ENCODE assay signal across 8 cellular contexts in genomic region chr2:60548844-60549243, GRCh38. TPM values are rescaled to one million over a fixed set of nuclear protein-coding genes. Genes with fewer than 3 reads are reported as not detected.
DNase-seq lines count a peak whose midpoint lies in the region; TF ChIP-seq lines count a peak whose summit lies in the region.

No MANE protein-coding gene starts in this region.

- H3K18ac ChIP-seq in H9 (ENCODE audit: insufficient read length, low read depth, low read length), result no peak overlapping the region
- peak overlapping the region; percentile 94 for H3K18ac ChIP-seq in mesendoderm (ENCODE audit: low read length)

- H3K79me1 ChIP-seq in H9 (ENCODE audit: insufficient read depth, low read depth, low read length, poor library complexity, severe bottlenecking), result peaks cover 2% of the 10 kb centered on the region
- H3K79me1 ChIP-seq in mesendoderm (ENCODE audit: low read length), result peaks cover 8% of the 10 kb centered on the region

- H3K9me3 ChIP-seq in A673 (ENCODE audit: low read depth, low read length, poor library complexity, severe bottlenecking), result no peaks in the 10 kb centered on the region
- H3K9me3 ChIP-seq in H9 (ENCODE audit: control insufficient read depth, low read depth, low read length), result no peaks in the 10 kb centered on the region
- no peaks in the 10 kb centered on the region for H3K9me3 ChIP-seq in tibial nerve

- H3K23ac ChIP-seq in H9 (ENCODE audit: insufficient read length, low read depth, low read length), result no peak overlapping the region
- no peak overlapping the region for H3K23ac ChIP-seq in mesendoderm (ENCODE audit: low read length)

- H2AFZ ChIP-seq in H9 (ENCODE audit: low read length), result no peak overlapping the region

- intact Hi-C loops in A673 (cut with micrococcal nuclease; ENCODE audit: unreplicated experiment), result no loop called here

- no peak overlapping the region for H4K5ac ChIP-seq in H9 (ENCODE audit: insufficient read length, low read depth, low read length)
- H4K5ac ChIP-seq in mesendoderm (ENCODE audit: low read length), result no peak overlapping the region

- H3K4me3 Mint-ChIP-seq in H9, result peak overlapping the region; percentile 95

- no peak overlapping the region for H4K91ac ChIP-seq in H9 (ENCODE audit: insufficient read length, low read depth, low read length)

- H2BK5ac ChIP-seq in H9 (ENCODE audit: insufficient read length, low read length) (no peak overlapping the region), mesendoderm (ENCODE audit: low read length) (no peak overlapping the region)

- H3K27ac Mint-ChIP-seq in H9, result peak overlapping the region; percentile 94 to 99 (median 96)

- H2BK15ac ChIP-seq in H9 (ENCODE audit: low read depth, low read length) (no peak overlapping the region), mesendoderm (replicated peaks; ENCODE audit: low read depth) (no peak overlapping the region)

- H3T11ph ChIP-seq in H9 (ENCODE audit: low read length), result no peak overlapping the region

- H3K56ac ChIP-seq in H9 (ENCODE audit: insufficient read length, low read depth, low read length), result no peak overlapping the region
- peak overlapping the region; percentile 99 for H3K56ac ChIP-seq in mesendoderm (ENCODE audit: low read length)

- H3K79me2 ChIP-seq in H9 (ENCODE audit: insufficient read depth, low read length), result peaks cover 32% of the 10 kb centered on the region; the same call in 1 of the 2 replicates
- peaks cover 69% of the 10 kb centered on the region for H3K79me2 ChIP-seq in mesendoderm (ENCODE audit: control insufficient read depth, insufficient read depth, low read length)

- DNase-seq in A673 (ENCODE audit: low spot score) (no peak), H9 (no peak), astrocyte of the cerebellum (ENCODE audit: low read depth) (no peak), mesendoderm (no peak), GM10248 (ENCODE audit: extremely low spot score) (no peak), GM19240 (ENCODE audit: insufficient read length, low spot score) (no peak), tibial nerve (ENCODE audit: low spot score in 2 of 2) (no peak)
- DNase-seq in stimulated activated naive CD4-positive, alpha-beta T cell treated with Interleukin-2 at 50 U/mL for 16 hours (lab: John Stamatoyannopoulos, UW), result no peak

- CTCF ChIA-PET in A673 (lab: Charles Lee), result no interaction called here
- CTCF ChIA-PET in GM10248 (lab: Yijun Ruan, JAX), result interaction anchor here (1.4 to 2.9 kb wide), 6 partner anchors 9 to 1524 kb away, joined by 3 to 27 read pairs (median 12); no protein-coding TSS in a partner anchor

- no peaks in the 10 kb centered on the region for H3K9me3 Mint-ChIP-seq in H9

- TF ChIP-seq POLR2A in tibial nerve (IDR thresholded peaks at IDR 0.05), result no peak

- POLR2A ChIA-PET in A673 (lab: Charles Lee; ENCODE audit: low non-redundant PET), result no interaction called here
- POLR2A ChIA-PET in GM10248 (lab: Yijun Ruan, JAX), result no interaction called here

- no peak overlapping the region for H4K8ac ChIP-seq in H9 (replicated peaks; ENCODE audit: insufficient read length, low read depth, low read length)
- H4K8ac ChIP-seq in mesendoderm (ENCODE audit: low read depth, low read length), result no peak overlapping the region

- H2BK12ac ChIP-seq in H9 (ENCODE audit: insufficient read length, low read depth, low read length), result no peak overlapping the region

- H2AK5ac ChIP-seq in H9 (ENCODE audit: insufficient read length, low read length) (no peak overlapping the region), mesendoderm (ENCODE audit: low read length) (no peak overlapping the region)

- no peaks in the 10 kb centered on the region for H3K27me3 Mint-ChIP-seq in H9 (ENCODE audit: low read depth)

- in situ Hi-C loops in astrocyte of the cerebellum (cut with HindIII; ENCODE audit: low sequenced_read_pairs), result no loop called here

- H3K4me2 ChIP-seq in H9 (ENCODE audit: insufficient read depth, insufficient read length, low read length) (peak overlapping the region; percentile 94), mesendoderm (ENCODE audit: low read length) (peak overlapping the region; percentile 58)

- no peak for TF ChIP-seq CTCF in A673 (conservative IDR thresholded peaks at IDR 0.05; ENCODE audit: low read depth, low read length)
- no peak for TF ChIP-seq CTCF in H9 (conservative IDR thresholded peaks at IDR 0.05)
- no peak for TF ChIP-seq CTCF in astrocyte of the cerebellum (IDR thresholded peaks at IDR 0.05; ENCODE audit: low read depth, low read length, missing control alignments)
- no peak for TF ChIP-seq CTCF in GM10248 (IDR thresholded peaks at IDR 0.05; ENCODE audit: control extremely low read depth, extremely low read depth, low read depth, missing control alignments)
- TF ChIP-seq CTCF in tibial nerve (IDR thresholded peaks at IDR 0.05), result no peak

- peaks cover 50 to 51% of the 10 kb centered on the region in 2 experiments for H3K4me1 Mint-ChIP-seq in H9

- peaks cover 26% of the 10 kb centered on the region for H3K23me2 ChIP-seq in H9 (ENCODE audit: insufficient read length, low read depth, low read length, poor library complexity, severe bottlenecking)

- peaks cover 98% of the 10 kb centered on the region for H3K27me3 ChIP-seq in A673 (replicated peaks; ENCODE audit: insufficient read depth, low read depth, low read length, poor library complexity)
- no peaks in the 10 kb centered on the region for H3K27me3 ChIP-seq in H9 (ENCODE audit: insufficient read depth, low read length)
- H3K27me3 ChIP-seq in mesendoderm (ENCODE audit: insufficient read depth, low read length, poor library complexity), result no peaks in the 10 kb centered on the region
- H3K27me3 ChIP-seq in tibial nerve, result peaks cover 3 to 97% of the 10 kb centered on the region in 2 donors

- peak overlapping the region; percentile 63 for H3K9ac ChIP-seq in H9 (ENCODE audit: extremely low read depth, insufficient read length, low read length)
- peak overlapping the region; percentile 92 for H3K9ac ChIP-seq in mesendoderm (ENCODE audit: low read length)

- H3K14ac ChIP-seq in H9 (ENCODE audit: insufficient read depth, low read length), result peak overlapping the region; percentile 11; the same call in 1 of the 2 replicates

- WGBS in H9 (ENCODE audit: extremely low coverage, insufficient read length, low lambda C conversion rate), result 100% methylated on average over 1 of the region's 9 CpGs
- 100% methylated on average over 1 of the region's 9 CpGs for WGBS in mesendoderm (ENCODE audit: extremely low coverage, insufficient coverage, low lambda C conversion rate)
- WGBS in tibial nerve, 2 donors, result 48 to 51% methylated on average over 9 of the region's 9 CpGs

- peaks cover 24 to 58% (median 34%) of the 10 kb centered on the region in 3 experiments; a peak in 6 of 7 replicates for H3K36me3 Mint-ChIP-seq in H9 (ENCODE audit: insufficient read depth in 1 of 3, low read depth in 3 of 3)

- no peak overlapping the region for H2BK20ac ChIP-seq in H9 (ENCODE audit: low read depth, low read length, poor library complexity, severe bottlenecking)

- H3K27ac ChIP-seq in A673 (ENCODE audit: low read depth, low read length, poor library complexity, severe bottlenecking) (no peak overlapping the region), H9 (ENCODE audit: insufficient read length, low read depth, low read length) (no peak overlapping the region), mesendoderm (ENCODE audit: low read depth, low read length) (no peak overlapping the region), tibial nerve (peak overlapping the region in 1 of 4 donors; percentile 69)

- no peaks in the 10 kb centered on the region for H3K36me3 ChIP-seq in A673 (ENCODE audit: insufficient read depth, low read length, poor library complexity, severe bottlenecking)
- H3K36me3 ChIP-seq in mesendoderm (ENCODE audit: control insufficient read depth, insufficient read depth, low read length), result peaks cover 10% of the 10 kb centered on the region
- H3K36me3 ChIP-seq in tibial nerve, result no peaks in the 10 kb centered on the region

- H4K20me1 ChIP-seq in H9 (ENCODE audit: control insufficient read depth, insufficient read depth, insufficient read length), result no peaks in the 10 kb centered on the region

- H3K4me3 ChIP-seq in A673 (ENCODE audit: low read depth, low read length, poor library complexity, severe bottlenecking), result peak overlapping the region; percentile 57
- peak overlapping the region; percentile 84 for H3K4me3 ChIP-seq in astrocyte of the cerebellum (ENCODE audit: low read depth, low read length)
- peak overlapping the region; percentile 82 for H3K4me3 ChIP-seq in mesendoderm (ENCODE audit: low read length)
- H3K4me3 ChIP-seq in tibial nerve, result peak overlapping the region in 2 of 4 donors; percentile 59 to 65

- H3K4me1 ChIP-seq in A673 (ENCODE audit: insufficient read depth, low read length, poor library complexity, severe bottlenecking) (peaks cover 18% of the 10 kb centered on the region), H9 (ENCODE audit: insufficient read depth, low read length) (peaks cover 9% of the 10 kb centered on the region), mesendoderm (ENCODE audit: control insufficient read depth, low read depth, low read length) (no peaks in the 10 kb centered on the region), tibial nerve (peaks cover 0 to 51% (median 33%) of the 10 kb centered on the region in 4 donors)

- H3K4ac ChIP-seq in H9 (ENCODE audit: low read depth, low read length) (no peak overlapping the region), mesendoderm (ENCODE audit: low read depth, low read length) (no peak overlapping the region)

- H2BK120ac ChIP-seq in H9 (ENCODE audit: low read depth, low read length, poor library complexity, severe bottlenecking) (no peak overlapping the region), mesendoderm (ENCODE audit: low read depth, low read length) (peak overlapping the region; percentile 63)

- BruUV-seq in A673 (replicated peaks; lab: Mats Ljungman, UMichigan), result no TSS peak

- no peak for TF ChIP-seq EP300 in tibial nerve (IDR thresholded peaks at IDR 0.05)

RNA-seq across cellular contexts. Expression of gene BCL11A, which starts 4.6 kb away (rescaled TPM):
- total RNA-seq in A673 (2021) (1.3 and 2.8 TPM in 2 replicates), H9 (2021) (91.4 and 92.7 TPM in 2 replicates), tibial nerve (under 1 TPM in 1 of 4 donors, not detected in 3; 0.22 TPM)
- 45.5 TPM for polyA plus RNA-seq in mesendoderm (2013, experiment 1 of 2)
- 46.4 TPM for polyA plus RNA-seq in mesendoderm (2013, experiment 2 of 2)

Comparison
In these comparisons a context has a peak if more than half of its experiments do, and no peak if none do; other contexts are left out.
1. RNA of gene BCL11A, which starts 4.6 kb away (total RNA-seq): 91.4 to 92.7 TPM in H9; 1.3 to 2.8 TPM in A673 and 0.22 TPM in tibial nerve; every median in the first group is over 10 times any median in the second.